ENCODE assay signal across 26 cellular contexts in genomic region chr4:89171176-89171575, GRCh38. TPM values are rescaled to one million over a fixed set of nuclear protein-coding genes. Genes with fewer than 3 reads are reported as not detected.
DNase-seq lines count a peak whose midpoint lies in the region; ATAC-seq lines count a peak whose summit lies in the region.
"Had no signal": no experiment of that assay in that cellular context is flagged by ENCODE, and none has a peak within 500 bp of the region (broad histone marks: within the 10 kb centered on the region; RNA-seq: fewer than 3 reads in every experiment).

No MANE protein-coding gene starts in this region.

- no peaks in the 10 kb centered on the region for H3K9me3 ChIP-seq in adipocyte (ENCODE audit: control insufficient read depth, low read length)
- H3K9me3 ChIP-seq: MG63, SJSA1 had no signal

- ATAC-seq in sciatic nerve (peak; percentile 71), GM18870 (IDR thresholded peaks at IDR 0.05; ENCODE audit: unreplicated experiment) (no peak)
- ATAC-seq: T-cell had no signal

- DNase-seq in NCI-H1105 treated with DMSO at 0.1 percent for 48 hours (lab: John Stamatoyannopoulos, UW) (peak; percentile 6), NCI-H1105 (lab: John Stamatoyannopoulos, UW) (no peak), G401 (ENCODE audit: low spot score) (peak; percentile 75), adipocyte (ENCODE audit: low read depth) (peak; percentile 19), sciatic nerve (ENCODE audit: low spot score) (no peak), CD1c-positive myeloid dendritic cell (ENCODE audit: extremely low spot score) (no peak)
- DNase-seq: 8988T; ACHN; CD4-positive, CD25-positive, alpha-beta regulatory T cell; GDM1; HCEC 1CT; IMR-90; KG1; MG63; NCI-H187; NCI-H2081 treated with DMSO at 0.1 percent for 48 hours; NCI-H226; NCI-H510A; NCI-H748 treated with DMSO at 0.1 percent for 48 hours; NK-92 treated with Interleukin-12 subunit alpha and Interleukin-12 subunit beta, amount 100 ng/mL, for 24 hours; PC-9; Right ventricle myocardium superior; RPMI8226; T-cell had no signal

- H3K27me3 ChIP-seq in adipocyte (replicated peaks; ENCODE audit: control insufficient read depth, insufficient read depth, low read length) = no peaks in the 10 kb centered on the region
- H3K27me3 ChIP-seq: MG63, SJSA1 had no signal

- no peaks in the 10 kb centered on the region for H3K36me3 ChIP-seq in adipocyte (ENCODE audit: control insufficient read depth, insufficient read depth, low read length, severe bottlenecking)
- H3K36me3 ChIP-seq: MG63, SJSA1 had no signal

- no peak overlapping the region for H3K4me3 ChIP-seq in adipocyte (ENCODE audit: low read length)
- H3K4me3 ChIP-seq: MG63, PC-9, SJSA1 had no signal

- in situ Hi-C loops in G401 (cut with HindIII; ENCODE audit: low sequenced_read_pairs) = no loop called here

- H3K9ac ChIP-seq in adipocyte (ENCODE audit: low read length) = no peak overlapping the region

- intact Hi-C loops in sciatic nerve (cut with DNase I) = no loop called here

- H3K4me1 ChIP-seq in adipocyte (ENCODE audit: control insufficient read depth, insufficient read depth, low read length) = peaks cover 11% of the 10 kb centered on the region
- H3K4me1 ChIP-seq: SJSA1 had no signal

RNA-seq across cellular contexts. Expression of gene TIGD2, which starts 59.8 kb away (rescaled TPM):
- 29.4 and 34.5 TPM in 2 replicates for total RNA-seq in G401 (2014; rRNA removed; shearing (Covaris generic))
- 1.5 TPM for total RNA-seq in sciatic nerve

Comparison
In these comparisons a context has a peak if more than half of its experiments do, and no peak if none do; other contexts are left out.
1. DNase-seq: peak in NCI-H1105 treated with DMSO at 0.1 percent for 48 hours (single experiment), G401 (single experiment) and adipocyte (single experiment); none in NCI-H1105 (single experiment), sciatic nerve (single experiment) and CD1c-positive myeloid dendritic cell (single experiment).
2. RNA of gene TIGD2, which starts 59.8 kb away (total RNA-seq): 29.4 to 34.5 TPM in G401; 1.5 TPM in sciatic nerve (single experiment); every median in the first group is over 10 times any median in the second.